In the genomic region with DNA sequence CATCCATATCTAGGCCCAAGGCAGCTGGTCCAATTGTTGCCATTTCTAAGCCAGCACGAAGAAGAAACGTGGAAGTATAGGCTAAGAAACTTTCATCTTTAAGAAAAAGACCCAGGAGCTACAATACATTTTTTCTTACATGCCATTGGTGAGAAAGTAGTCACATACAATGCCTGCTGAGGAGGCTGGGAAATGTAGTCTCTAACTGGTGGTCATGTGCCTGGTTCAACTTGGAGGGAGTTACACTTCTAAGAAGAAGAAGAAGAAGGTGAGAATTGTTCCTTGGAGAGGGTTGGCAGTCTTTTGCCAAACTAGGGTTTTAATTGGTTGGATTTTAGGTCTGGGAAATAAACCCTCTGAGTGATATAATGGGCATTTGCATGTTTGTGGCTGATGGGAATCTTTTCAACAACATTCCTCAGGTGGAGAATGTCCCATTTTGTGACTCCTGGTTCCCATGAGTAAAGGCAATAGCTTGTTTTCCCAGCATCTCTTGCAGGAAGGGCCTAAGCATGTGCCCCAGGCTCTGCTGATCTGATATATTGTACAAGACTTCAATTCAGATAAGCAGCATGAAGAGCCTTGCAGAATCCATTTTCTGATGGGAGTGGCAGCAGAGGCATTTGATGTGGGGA, we compare ENCODE assay signal across 1 cellular context.
TF ChIP-seq lines count a peak whose summit lies in the region.

No MANE protein-coding gene starts in this region.

TF ChIP-seq in IMR-90, 13 proteins besides CTCF, POLR2A, EP300 and RAD21:
- TF ChIP-seq MAZ (IDR thresholded peaks at IDR 0.05; ENCODE audit: borderline replicate concordance, low read depth, low read length) = no peak
- TF ChIP-seq, protein P1, sequence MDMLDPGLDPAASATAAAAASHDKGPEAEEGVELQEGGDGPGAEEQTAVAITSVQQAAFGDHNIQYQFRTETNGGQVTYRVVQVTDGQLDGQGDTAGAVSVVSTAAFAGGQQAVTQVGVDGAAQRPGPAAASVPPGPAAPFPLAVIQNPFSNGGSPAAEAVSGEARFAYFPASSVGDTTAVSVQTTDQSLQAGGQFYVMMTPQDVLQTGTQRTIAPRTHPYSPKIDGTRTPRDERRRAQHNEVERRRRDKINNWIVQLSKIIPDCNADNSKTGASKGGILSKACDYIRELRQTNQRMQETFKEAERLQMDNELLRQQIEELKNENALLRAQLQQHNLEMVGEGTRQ (IDR thresholded peaks at IDR 0.05; ENCODE audit: low read depth, low read length) = peak; percentile 45; the same call in 1 of the 2 replicates
